In the genomic region with DNA sequence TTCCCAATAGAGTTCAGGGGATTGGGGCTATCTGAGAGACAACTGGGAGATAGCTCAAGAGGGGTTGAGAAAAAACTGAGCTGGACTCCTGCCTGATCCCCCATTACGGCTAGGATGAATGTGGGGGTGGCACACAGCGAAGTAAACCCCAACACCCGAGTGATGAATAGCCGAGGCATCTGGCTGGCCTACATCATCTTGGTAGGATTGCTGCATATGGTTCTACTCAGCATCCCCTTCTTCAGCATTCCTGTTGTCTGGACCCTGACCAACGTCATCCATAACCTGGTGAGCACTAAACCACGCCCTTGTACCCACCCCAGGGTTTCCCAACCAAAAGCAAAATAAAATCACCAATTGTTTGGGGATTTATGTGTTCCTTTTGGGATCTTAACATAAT, we compare ENCODE assay signal across 10 cellular contexts. TPM values are rescaled to one million over a fixed set of nuclear protein-coding genes. Genes with fewer than 3 reads are reported as not detected.
DNase-seq lines count a peak whose midpoint lies in the region; ATAC-seq and TF ChIP-seq lines count a peak whose summit lies in the region.
"Had no signal": no experiment of that assay in that cellular context is flagged by ENCODE, and none has a peak within 500 bp of the region (broad histone marks: within the 10 kb centered on the region; RNA-seq: fewer than 3 reads in every experiment).

No MANE protein-coding gene starts in this region.

- TF ChIP-seq POLR2A in stomach (IDR thresholded peaks at IDR 0.05): no peak

- CTCF ChIA-PET in activated CD4-positive, alpha-beta T cell treated with anti-CD3 and anti-CD28 coated beads for 36 hours (lab: Charles Lee): interaction anchor here (1.2 to 1.9 kb wide), 6 partner anchors 8 to 121 kb away, joined by 3 to 17 read pairs (median 8); a partner anchor contains a TSS
- CTCF ChIA-PET in RWPE1 (lab: Yijun Ruan, JAX): interaction anchor here (1.4 kb wide), 1 partner anchor 121 kb away, joined by 5 read pairs; no protein-coding TSS in a partner anchor

- POLR2A ChIA-PET in activated CD4-positive, alpha-beta T cell treated with anti-CD3 and anti-CD28 coated beads for 36 hours (lab: Charles Lee): interaction anchor here (0.9 to 2.8 kb wide), 3 partner anchors 11 to 818 kb away, joined by 3 to 43 read pairs (median 7); a partner anchor contains a TSS
- POLR2A ChIA-PET in RWPE1 (lab: Yijun Ruan, JAX; ENCODE audit: low non-redundant PET): interaction anchor here (0.9 kb wide), 1 partner anchor 109 kb away, joined by 3 read pairs; a partner anchor contains a TSS

- H3K36me3 Mint-ChIP-seq in activated CD4-positive, alpha-beta T cell treated with anti-CD3 and anti-CD28 coated beads for 36 hours (ENCODE audit: low read depth): peaks cover 42% of the 10 kb centered on the region
- H3K36me3 Mint-ChIP-seq: activated naive CD4-positive, alpha-beta T cell treated with anti-CD3 and anti-CD28 coated beads, Interleukin-2, amount 50 U/mL, for 72 hours had no signal

- no peak for ATAC-seq in activated CD4-positive, alpha-beta T cell treated with anti-CD3 and anti-CD28 coated beads for 36 hours

- H3K4me3 Mint-ChIP-seq in activated CD4-positive, alpha-beta T cell treated with anti-CD3 and anti-CD28 coated beads for 36 hours: no peak overlapping the region

- H3K27ac Mint-ChIP-seq in activated CD4-positive, alpha-beta T cell treated with anti-CD3 and anti-CD28 coated beads for 36 hours: peak overlapping the region; percentile 76

- 70 to 77% (median 76%) methylated on average over 6 of the region's 6 CpGs for WGBS in stomach, 5 donors

- no peaks in the 10 kb centered on the region for H3K9me3 ChIP-seq in stomach

- H3K27ac ChIP-seq in RWPE1: peak overlapping the region; percentile 83
- H3K27ac ChIP-seq in stomach: peak overlapping the region in 4 of 5 donors; percentile 78 to 94 (median 90)

- intact Hi-C loops in activated CD4-positive, alpha-beta T cell treated with anti-CD3 and anti-CD28 coated beads for 36 hours (cut with DNase I, micrococcal nuclease): loop anchor here (1.0 to 5.0 kb wide), 3 partner anchors 10 to 868 kb away; a partner anchor contains a TSS
- intact Hi-C loops in stomach (cut with DNase I; ENCODE audit: low total_unique reads): no loop called here

- DNase-seq in activated CD4-positive, alpha-beta T cell treated with anti-CD3 and anti-CD28 coated beads for 36 hours: no peak
- no peak for DNase-seq in activated CD4-positive, alpha-beta T cell treated with anti-CD3 and anti-CD28 coated beads, Interleukin-2, amount 50 U/mL, for 4 hours
- no peak for DNase-seq in RWPE1 (ENCODE audit: low spot score)
- no peak for DNase-seq in fibroblast of villous mesenchyme (ENCODE audit: low read depth)
- DNase-seq in stomach: no peak
- DNase-seq in amniotic stem cell (lab: John Stamatoyannopoulos, UW): no peak
- no peak for DNase-seq in GDM1 (lab: John Stamatoyannopoulos, UW)
- DNase-seq in COLO829 (ENCODE audit: low spot score): no peak
- DNase-seq: AML-193 had no signal

- TF ChIP-seq EP300 in stomach (IDR thresholded peaks at IDR 0.05): no peak

- TF ChIP-seq CTCF in RWPE1 (conservative IDR thresholded peaks at IDR 0.05; ENCODE audit: low read depth) (no peak), fibroblast of villous mesenchyme (IDR thresholded peaks at IDR 0.05; ENCODE audit: insufficient read depth, low read depth, low read length) (no peak), stomach (IDR thresholded peaks at IDR 0.05) (no peak)

- H3K4me1 Mint-ChIP-seq in activated CD4-positive, alpha-beta T cell treated with anti-CD3 and anti-CD28 coated beads for 36 hours: peaks cover 52% of the 10 kb centered on the region

- H3K27me3 Mint-ChIP-seq in activated CD4-positive, alpha-beta T cell treated with anti-CD3 and anti-CD28 coated beads for 36 hours: no peaks in the 10 kb centered on the region

- H3K4me1 ChIP-seq in stomach: peaks cover 29 to 60% (median 44%) of the 10 kb centered on the region in 4 donors

- H3K27me3 ChIP-seq in stomach: no peaks in the 10 kb centered on the region

- H3K9me3 Mint-ChIP-seq in activated CD4-positive, alpha-beta T cell treated with anti-CD3 and anti-CD28 coated beads for 36 hours (ENCODE audit: low read depth): no peaks in the 10 kb centered on the region
- H3K9me3 Mint-ChIP-seq: activated naive CD4-positive, alpha-beta T cell treated with anti-CD3 and anti-CD28 coated beads, Interleukin-2, amount 50 U/mL, for 72 hours had no signal

- H3K36me3 ChIP-seq in stomach: peaks cover 20 to 65% (median 60%) of the 10 kb centered on the region in 4 donors

- peak overlapping the region; percentile 75 for H3K4me3 ChIP-seq in fibroblast of villous mesenchyme (ENCODE audit: low read depth, low read length)
- H3K4me3 ChIP-seq in stomach: peak overlapping the region; percentile 82 to 89 (median 84)

RNA-seq across cellular contexts. Expression of a gene that starts 1.0 kb away (rescaled TPM):
- 10 to 100 TPM; 29.4 to 35.6 TPM for total RNA-seq in activated CD4-positive, alpha-beta T cell treated with anti-CD3 and anti-CD28 coated beads for 36 hours
- 18.0 and 21.6 TPM in 2 replicates for total RNA-seq in fibroblast of villous mesenchyme
- 10 to 100 TPM in 1 of 5 donors, 1 to 10 TPM in 2, under 1 TPM in 1, not detected in 1; 0.89 to 12.7 (median 4.3) TPM for total RNA-seq in stomach
- polyA plus RNA-seq in stomach: 10 to 100 TPM; 16.8 to 53.9 (median 33.7) TPM

RNA-seq across cellular contexts. Expression of a gene that starts 1.4 kb away (rescaled TPM):
- 100 to 1,000 TPM; 111 to 114 TPM for total RNA-seq in activated CD4-positive, alpha-beta T cell treated with anti-CD3 and anti-CD28 coated beads for 36 hours
- total RNA-seq in fibroblast of villous mesenchyme: 86.7 and 94.6 TPM in 2 replicates
- total RNA-seq in stomach: 100 to 1,000 TPM in 1 of 5 donors, 10 to 100 TPM in 4; 16.1 to 200 (median 60.1) TPM
- 10 to 100 TPM; 93.1 to 99.3 (median 94.2) TPM for polyA plus RNA-seq in stomach

RNA-seq across cellular contexts. Expression of a gene that starts 10.5 kb away (rescaled TPM):
- 10 to 100 TPM; 29.9 to 31.1 TPM for total RNA-seq in activated CD4-positive, alpha-beta T cell treated with anti-CD3 and anti-CD28 coated beads for 36 hours
- total RNA-seq in fibroblast of villous mesenchyme (31.2 and 48.4 TPM in 2 replicates), stomach (10 to 100 TPM in 3 of 5 donors, 1 to 10 TPM in 2; 7.2 to 30.8 (median 12.5) TPM)
- polyA plus RNA-seq in stomach: 10 to 100 TPM in 2 of 3 donors, 1 to 10 TPM in 1; 7.8 to 14.0 (median 10.5) TPM

RNA-seq across cellular contexts. Expression of a gene that starts 23.9 kb away (rescaled TPM):
- total RNA-seq in activated CD4-positive, alpha-beta T cell treated with anti-CD3 and anti-CD28 coated beads for 36 hours: not detected
- total RNA-seq in fibroblast of villous mesenchyme: 9.1 and 9.7 TPM in 2 replicates
- 10 to 100 TPM in 3 of 5 donors, 1 to 10 TPM in 2; 7.8 to 18.0 (median 11.6) TPM for total RNA-seq in stomach
- polyA plus RNA-seq in stomach: 10 to 100 TPM in 1 of 3 donors, 1 to 10 TPM in 2; 2.7 to 13.0 (median 5.8) TPM
